ENCODE assay signal across 1 cellular context in the genomic region with DNA sequence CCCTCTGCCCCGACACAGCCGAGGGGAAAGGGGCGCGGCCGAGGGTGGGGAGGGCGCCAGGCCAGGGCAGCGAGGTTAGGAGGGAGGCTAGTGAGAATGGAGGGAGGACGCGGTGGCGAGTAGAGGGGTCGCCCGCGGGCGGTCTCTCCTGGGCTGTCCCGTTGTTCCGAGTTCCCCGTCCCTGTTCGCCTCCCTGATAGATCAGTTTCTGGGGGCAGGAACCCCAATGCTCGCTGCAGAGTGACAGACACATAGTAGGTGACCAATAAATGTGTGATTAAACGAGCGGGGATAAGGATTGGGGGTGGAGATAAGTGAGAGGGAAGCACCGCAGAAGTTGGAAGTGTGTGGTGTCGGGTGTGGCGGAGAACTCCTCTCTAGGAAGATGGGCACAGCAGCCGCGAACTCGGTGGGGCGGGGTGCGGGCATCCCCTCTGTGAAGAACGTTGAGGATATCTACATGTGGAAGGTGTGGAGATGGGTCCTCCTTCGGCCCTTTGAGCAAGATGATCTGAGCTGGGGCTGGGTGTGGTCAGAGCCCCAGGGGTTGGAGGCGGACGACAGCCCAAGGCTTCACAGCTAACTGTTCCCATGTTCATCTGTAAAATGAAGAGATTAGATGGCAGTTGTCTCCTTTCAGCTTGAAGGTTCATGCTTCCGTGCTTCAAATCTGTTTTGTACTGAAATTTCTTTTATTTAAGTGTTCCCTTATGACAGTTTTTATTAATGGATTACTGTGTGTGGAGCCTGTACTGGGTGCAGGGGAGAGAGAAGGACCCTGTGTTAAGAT.
TF ChIP-seq lines count a peak whose summit lies in the region.

No MANE protein-coding gene starts in this region.

TF ChIP-seq in K562, 482 proteins besides CTCF, POLR2A, EP300 and RAD21 (continues in another document):
- no peak for TF ChIP-seq TOE1 (IDR thresholded peaks at IDR 0.05; ENCODE audit: borderline replicate concordance)
- no peak for TF ChIP-seq TOE1 (CRISPR knock-in tag; IDR thresholded peaks at IDR 0.05; ENCODE audit: borderline replicate concordance, low read depth)
- TF ChIP-seq MTA2 (IDR thresholded peaks at IDR 0.05; ENCODE audit: low read depth), result no peak
- TF ChIP-seq POLR2B (IDR thresholded peaks at IDR 0.05; ENCODE audit: low read depth, partially characterized antibody), result no peak
- TF ChIP-seq ZBTB8A (IDR thresholded peaks at IDR 0.05; ENCODE audit: partially characterized antibody), result no peak
- no peak for TF ChIP-seq MCM5 (IDR thresholded peaks at IDR 0.05; ENCODE audit: low read depth)
- TF ChIP-seq TAF9B (IDR thresholded peaks at IDR 0.05; ENCODE audit: partially characterized antibody), result no peak
- TF ChIP-seq, protein P1, sequence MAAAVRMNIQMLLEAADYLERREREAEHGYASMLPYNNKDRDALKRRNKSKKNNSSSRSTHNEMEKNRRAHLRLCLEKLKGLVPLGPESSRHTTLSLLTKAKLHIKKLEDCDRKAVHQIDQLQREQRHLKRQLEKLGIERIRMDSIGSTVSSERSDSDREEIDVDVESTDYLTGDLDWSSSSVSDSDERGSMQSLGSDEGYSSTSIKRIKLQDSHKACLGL (CRISPR knock-in tag; IDR thresholded peaks at IDR 0.05; ENCODE audit: borderline replicate concordance, poor library complexity, severe bottlenecking), result no peak
- TF ChIP-seq EGR1 (conservative IDR thresholded peaks at IDR 0.05), result no peak
- no peak for TF ChIP-seq ZNF589 (CRISPR knock-in tag; IDR thresholded peaks at IDR 0.05; ENCODE audit: low read depth)
- TF ChIP-seq SAFB2 (IDR thresholded peaks at IDR 0.05; ENCODE audit: borderline replicate concordance, low read depth, low read length, severe bottlenecking), result no peak
- TF ChIP-seq, protein P2, sequence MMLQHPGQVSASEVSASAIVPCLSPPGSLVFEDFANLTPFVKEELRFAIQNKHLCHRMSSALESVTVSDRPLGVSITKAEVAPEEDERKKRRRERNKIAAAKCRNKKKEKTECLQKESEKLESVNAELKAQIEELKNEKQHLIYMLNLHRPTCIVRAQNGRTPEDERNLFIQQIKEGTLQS (IDR thresholded peaks at IDR 0.05), result no peak
- TF ChIP-seq, protein P2 (CRISPR knock-in tag; conservative IDR thresholded peaks at IDR 0.05), result no peak
- no peak for TF ChIP-seq ZNF165 (CRISPR knock-in tag; IDR thresholded peaks at IDR 0.05; ENCODE audit: borderline replicate concordance)
- no peak for TF ChIP-seq HEY1 (CRISPR knock-in tag; IDR thresholded peaks at IDR 0.05; ENCODE audit: borderline replicate concordance)
- no peak for TF ChIP-seq NFIX (CRISPR knock-in tag; IDR thresholded peaks at IDR 0.05; ENCODE audit: low read depth)
- no peak for TF ChIP-seq HNRNPH1 (optimal IDR thresholded peaks at IDR 0.05; ENCODE audit: low read depth, low read length)
- TF ChIP-seq, protein P3, sequence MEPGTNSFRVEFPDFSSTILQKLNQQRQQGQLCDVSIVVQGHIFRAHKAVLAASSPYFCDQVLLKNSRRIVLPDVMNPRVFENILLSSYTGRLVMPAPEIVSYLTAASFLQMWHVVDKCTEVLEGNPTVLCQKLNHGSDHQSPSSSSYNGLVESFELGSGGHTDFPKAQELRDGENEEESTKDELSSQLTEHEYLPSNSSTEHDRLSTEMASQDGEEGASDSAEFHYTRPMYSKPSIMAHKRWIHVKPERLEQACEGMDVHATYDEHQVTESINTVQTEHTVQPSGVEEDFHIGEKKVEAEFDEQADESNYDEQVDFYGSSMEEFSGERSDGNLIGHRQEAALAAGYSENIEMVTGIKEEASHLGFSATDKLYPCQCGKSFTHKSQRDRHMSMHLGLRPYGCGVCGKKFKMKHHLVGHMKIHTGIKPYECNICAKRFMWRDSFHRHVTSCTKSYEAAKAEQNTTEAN (CRISPR knock-in tag; IDR thresholded peaks at IDR 0.05), result no peak
- TF ChIP-seq CHCHD3 (CRISPR knock-in tag; IDR thresholded peaks at IDR 0.05), result no peak
- TF ChIP-seq, protein P4, sequence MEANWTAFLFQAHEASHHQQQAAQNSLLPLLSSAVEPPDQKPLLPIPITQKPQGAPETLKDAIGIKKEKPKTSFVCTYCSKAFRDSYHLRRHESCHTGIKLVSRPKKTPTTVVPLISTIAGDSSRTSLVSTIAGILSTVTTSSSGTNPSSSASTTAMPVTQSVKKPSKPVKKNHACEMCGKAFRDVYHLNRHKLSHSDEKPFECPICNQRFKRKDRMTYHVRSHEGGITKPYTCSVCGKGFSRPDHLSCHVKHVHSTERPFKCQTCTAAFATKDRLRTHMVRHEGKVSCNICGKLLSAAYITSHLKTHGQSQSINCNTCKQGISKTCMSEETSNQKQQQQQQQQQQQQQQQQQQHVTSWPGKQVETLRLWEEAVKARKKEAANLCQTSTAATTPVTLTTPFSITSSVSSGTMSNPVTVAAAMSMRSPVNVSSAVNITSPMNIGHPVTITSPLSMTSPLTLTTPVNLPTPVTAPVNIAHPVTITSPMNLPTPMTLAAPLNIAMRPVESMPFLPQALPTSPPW (CRISPR knock-in tag; IDR thresholded peaks at IDR 0.05), result peak; percentile 67
- TF ChIP-seq POU5F1 (IDR thresholded peaks at IDR 0.05; ENCODE audit: borderline replicate concordance, low read depth, low read length, partially characterized antibody), result no peak
- TF ChIP-seq NCOA4 (IDR thresholded peaks at IDR 0.05; ENCODE audit: partially characterized antibody), result no peak
- TF ChIP-seq PHF8 (IDR thresholded peaks at IDR 0.05; ENCODE audit: borderline replicate concordance, low read length), result no peak
- no peak for TF ChIP-seq TRIM28 (IDR thresholded peaks at IDR 0.05)
- no peak for TF ChIP-seq PML (IDR thresholded peaks at IDR 0.05; ENCODE audit: low read length)
- no peak for TF ChIP-seq CBX3 (IDR thresholded peaks at IDR 0.05; ENCODE audit: borderline replicate concordance in 1 of 2, low read length in 2 of 2)
- TF ChIP-seq, protein P5, sequence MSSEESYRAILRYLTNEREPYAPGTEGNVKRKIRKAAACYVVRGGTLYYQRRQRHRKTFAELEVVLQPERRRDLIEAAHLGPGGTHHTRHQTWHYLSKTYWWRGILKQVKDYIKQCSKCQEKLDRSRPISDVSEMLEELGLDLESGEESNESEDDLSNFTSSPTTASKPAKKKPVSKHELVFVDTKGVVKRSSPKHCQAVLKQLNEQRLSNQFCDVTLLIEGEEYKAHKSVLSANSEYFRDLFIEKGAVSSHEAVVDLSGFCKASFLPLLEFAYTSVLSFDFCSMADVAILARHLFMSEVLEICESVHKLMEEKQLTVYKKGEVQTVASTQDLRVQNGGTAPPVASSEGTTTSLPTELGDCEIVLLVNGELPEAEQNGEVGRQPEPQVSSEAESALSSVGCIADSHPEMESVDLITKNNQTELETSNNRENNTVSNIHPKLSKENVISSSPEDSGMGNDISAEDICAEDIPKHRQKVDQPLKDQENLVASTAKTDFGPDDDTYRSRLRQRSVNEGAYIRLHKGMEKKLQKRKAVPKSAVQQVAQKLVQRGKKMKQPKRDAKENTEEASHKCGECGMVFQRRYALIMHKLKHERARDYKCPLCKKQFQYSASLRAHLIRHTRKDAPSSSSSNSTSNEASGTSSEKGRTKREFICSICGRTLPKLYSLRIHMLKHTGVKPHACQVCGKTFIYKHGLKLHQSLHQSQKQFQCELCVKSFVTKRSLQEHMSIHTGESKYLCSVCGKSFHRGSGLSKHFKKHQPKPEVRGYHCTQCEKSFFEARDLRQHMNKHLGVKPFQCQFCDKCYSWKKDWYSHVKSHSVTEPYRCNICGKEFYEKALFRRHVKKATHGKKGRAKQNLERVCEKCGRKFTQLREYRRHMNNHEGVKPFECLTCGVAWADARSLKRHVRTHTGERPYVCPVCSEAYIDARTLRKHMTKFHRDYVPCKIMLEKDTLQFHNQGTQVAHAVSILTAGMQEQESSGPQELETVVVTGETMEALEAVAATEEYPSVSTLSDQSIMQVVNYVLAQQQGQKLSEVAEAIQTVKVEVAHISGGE (CRISPR knock-in tag; IDR thresholded peaks at IDR 0.05), result peak in 1 of 3 experiments; percentile 13; a peak in 1 of 6 replicates
- no peak for TF ChIP-seq RBM34 (IDR thresholded peaks at IDR 0.05; ENCODE audit: borderline replicate concordance, insufficient read depth, low read length)
- no peak for TF ChIP-seq MYBL2 (IDR thresholded peaks at IDR 0.05; ENCODE audit: low read depth)
- TF ChIP-seq MYBL2 (CRISPR knock-in tag; IDR thresholded peaks at IDR 0.05; ENCODE audit: borderline replicate concordance), result no peak
- TF ChIP-seq, protein P6, sequence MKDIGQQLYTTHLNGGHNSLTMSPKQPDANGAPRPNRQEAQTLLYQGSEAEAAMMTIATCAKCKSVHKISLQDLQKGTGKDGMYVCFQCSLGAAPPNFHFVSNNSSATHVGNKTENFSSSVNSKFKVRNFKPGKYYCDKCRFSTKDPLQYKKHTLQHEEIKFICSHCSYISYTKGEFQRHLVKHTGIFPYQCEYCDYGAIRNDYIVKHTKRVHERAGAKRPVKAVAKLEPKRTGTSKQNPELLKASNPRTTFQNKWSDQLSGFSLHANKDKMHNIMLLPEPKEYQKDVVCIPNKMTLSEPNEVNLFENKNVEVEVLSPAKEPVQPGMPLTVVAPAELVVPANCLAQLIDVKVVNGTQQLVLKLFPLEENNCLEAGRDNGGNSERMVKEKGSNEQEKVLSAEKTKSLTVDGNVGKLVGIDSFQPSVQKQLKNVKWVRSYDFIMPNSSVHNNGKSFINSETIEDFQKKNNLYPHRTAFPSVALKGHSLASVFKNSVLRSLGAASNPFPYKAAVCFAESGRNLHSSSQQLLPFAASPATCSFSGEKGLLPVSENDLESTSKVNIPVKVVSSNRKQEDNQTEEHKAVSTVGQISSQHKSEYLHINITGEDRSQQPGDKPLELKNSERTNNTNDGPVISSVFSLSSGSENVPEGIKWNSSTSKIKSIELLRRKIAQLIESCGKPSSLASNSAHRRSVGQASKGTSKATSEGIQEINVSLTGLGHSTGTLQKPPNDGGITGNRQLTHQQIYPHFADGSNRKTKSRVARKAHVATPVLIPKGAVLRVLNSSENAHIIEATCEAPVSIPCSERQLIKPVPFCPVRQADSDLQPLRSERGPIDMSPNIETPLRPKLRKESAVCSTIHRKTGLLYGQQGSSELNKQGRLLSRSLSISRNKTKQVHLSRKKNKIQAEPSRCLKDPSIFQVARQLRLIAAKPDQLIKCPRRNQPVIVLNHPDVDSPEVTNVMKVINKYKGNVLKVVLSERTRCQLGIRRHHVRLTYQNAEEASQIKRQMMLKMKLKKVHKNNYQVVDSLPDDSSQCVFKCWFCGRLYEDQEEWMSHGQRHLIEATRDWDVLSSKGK (CRISPR knock-in tag; IDR thresholded peaks at IDR 0.05), result no peak
- TF ChIP-seq, protein P7, sequence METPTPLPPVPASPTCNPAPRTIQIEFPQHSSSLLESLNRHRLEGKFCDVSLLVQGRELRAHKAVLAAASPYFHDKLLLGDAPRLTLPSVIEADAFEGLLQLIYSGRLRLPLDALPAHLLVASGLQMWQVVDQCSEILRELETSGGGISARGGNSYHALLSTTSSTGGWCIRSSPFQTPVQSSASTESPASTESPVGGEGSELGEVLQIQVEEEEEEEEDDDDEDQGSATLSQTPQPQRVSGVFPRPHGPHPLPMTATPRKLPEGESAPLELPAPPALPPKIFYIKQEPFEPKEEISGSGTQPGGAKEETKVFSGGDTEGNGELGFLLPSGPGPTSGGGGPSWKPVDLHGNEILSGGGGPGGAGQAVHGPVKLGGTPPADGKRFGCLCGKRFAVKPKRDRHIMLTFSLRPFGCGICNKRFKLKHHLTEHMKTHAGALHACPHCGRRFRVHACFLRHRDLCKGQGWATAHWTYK (CRISPR knock-in tag; IDR thresholded peaks at IDR 0.05), result no peak; the same call in 1 of the 2 replicates
- no peak for TF ChIP-seq ZNF282 (CRISPR knock-in tag; IDR thresholded peaks at IDR 0.05)
- TF ChIP-seq ZC3H8 (IDR thresholded peaks at IDR 0.05), result no peak
- no peak for TF ChIP-seq ZNF584 (CRISPR knock-in tag; IDR thresholded peaks at IDR 0.05; ENCODE audit: low read depth)
- TF ChIP-seq PHTF2 (CRISPR knock-in tag; IDR thresholded peaks at IDR 0.05), result 0 out of 2 replicates have a peak, but pooled peaks have one; percentile 26
- TF ChIP-seq, protein P8, sequence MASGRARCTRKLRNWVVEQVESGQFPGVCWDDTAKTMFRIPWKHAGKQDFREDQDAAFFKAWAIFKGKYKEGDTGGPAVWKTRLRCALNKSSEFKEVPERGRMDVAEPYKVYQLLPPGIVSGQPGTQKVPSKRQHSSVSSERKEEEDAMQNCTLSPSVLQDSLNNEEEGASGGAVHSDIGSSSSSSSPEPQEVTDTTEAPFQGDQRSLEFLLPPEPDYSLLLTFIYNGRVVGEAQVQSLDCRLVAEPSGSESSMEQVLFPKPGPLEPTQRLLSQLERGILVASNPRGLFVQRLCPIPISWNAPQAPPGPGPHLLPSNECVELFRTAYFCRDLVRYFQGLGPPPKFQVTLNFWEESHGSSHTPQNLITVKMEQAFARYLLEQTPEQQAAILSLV (tag; IDR thresholded peaks at IDR 0.05), result no peak
- no peak for TF ChIP-seq PHB2 (IDR thresholded peaks at IDR 0.05; ENCODE audit: low read depth)
- TF ChIP-seq, protein P9, sequence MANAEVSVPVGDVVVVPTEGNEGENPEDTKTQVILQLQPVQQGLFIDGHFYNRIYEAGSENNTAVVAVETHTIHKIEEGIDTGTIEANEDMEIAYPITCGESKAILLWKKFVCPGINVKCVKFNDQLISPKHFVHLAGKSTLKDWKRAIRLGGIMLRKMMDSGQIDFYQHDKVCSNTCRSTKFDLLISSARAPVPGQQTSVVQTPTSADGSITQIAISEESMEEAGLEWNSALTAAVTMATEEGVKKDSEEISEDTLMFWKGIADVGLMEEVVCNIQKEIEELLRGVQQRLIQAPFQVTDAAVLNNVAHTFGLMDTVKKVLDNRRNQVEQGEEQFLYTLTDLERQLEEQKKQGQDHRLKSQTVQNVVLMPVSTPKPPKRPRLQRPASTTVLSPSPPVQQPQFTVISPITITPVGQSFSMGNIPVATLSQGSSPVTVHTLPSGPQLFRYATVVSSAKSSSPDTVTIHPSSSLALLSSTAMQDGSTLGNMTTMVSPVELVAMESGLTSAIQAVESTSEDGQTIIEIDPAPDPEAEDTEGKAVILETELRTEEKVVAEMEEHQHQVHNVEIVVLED (CRISPR knock-in tag; IDR thresholded peaks at IDR 0.05), result no peak
- no peak for TF ChIP-seq ZNF551 (CRISPR knock-in tag; IDR thresholded peaks at IDR 0.05)
- TF ChIP-seq ARNT (IDR thresholded peaks at IDR 0.05), result no peak
- peak; percentile 38; the same call in 1 of the 2 replicates for TF ChIP-seq BHLHE40 (IDR thresholded peaks at IDR 0.05; ENCODE audit: low read length)
- TF ChIP-seq ZNF354B (CRISPR knock-in tag; IDR thresholded peaks at IDR 0.05), result no peak
- no peak for TF ChIP-seq ZNF253 (CRISPR knock-in tag; conservative IDR thresholded peaks at IDR 0.05)
- no peak for TF ChIP-seq KLF1 (tag; IDR thresholded peaks at IDR 0.05)
- TF ChIP-seq CHD1 (IDR thresholded peaks at IDR 0.05; ENCODE audit: low read length), result peak; percentile 81
- TF ChIP-seq DIDO1 (tag; IDR thresholded peaks at IDR 0.05; ENCODE audit: low read depth), result no peak
- no peak for TF ChIP-seq SIRT6 (IDR thresholded peaks at IDR 0.05; ENCODE audit: low read depth, low read length)
